In the genomic region with DNA sequence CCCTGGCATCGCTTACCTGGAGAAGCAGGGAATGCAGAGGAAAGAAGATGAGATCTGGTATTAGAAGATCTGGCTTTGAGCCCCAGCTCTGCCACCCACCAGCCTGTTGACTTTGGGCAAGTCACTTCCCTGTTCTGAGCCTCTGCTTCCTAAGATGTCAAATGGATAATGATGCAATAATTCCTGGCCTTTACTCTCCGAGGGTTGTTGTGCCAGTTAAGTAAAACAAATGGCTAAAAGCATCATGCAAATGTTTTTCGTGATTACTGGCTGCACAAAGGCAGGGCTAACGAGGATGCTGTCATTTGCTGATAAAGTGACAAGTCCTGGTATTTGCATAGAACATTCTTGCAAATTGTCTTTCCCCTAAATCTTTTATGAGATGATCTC, we compare ENCODE assay signal across 9 cellular contexts. TPM values are rescaled to one million over a fixed set of nuclear protein-coding genes. Genes with fewer than 3 reads are reported as not detected.
DNase-seq lines count a peak whose midpoint lies in the region; ATAC-seq and TF ChIP-seq lines count a peak whose summit lies in the region.
"Had no signal": no experiment of that assay in that cellular context is flagged by ENCODE, and none has a peak within 500 bp of the region (broad histone marks: within the 10 kb centered on the region; RNA-seq: fewer than 3 reads in every experiment).

No MANE protein-coding gene starts in this region.

- WGBS in smooth muscle cell (ENCODE audit: low lambda C conversion rate) = 52% methylated on average over 4 of the region's 4 CpGs

- H3K9me3 Mint-ChIP-seq in activated CD4-positive, alpha-beta T cell treated with anti-CD3 and anti-CD28 coated beads for 36 hours (ENCODE audit: low read depth) = no peaks in the 10 kb centered on the region

- peaks cover 4% of the 10 kb centered on the region for H3K36me3 Mint-ChIP-seq in activated CD4-positive, alpha-beta T cell treated with anti-CD3 and anti-CD28 coated beads for 36 hours (ENCODE audit: low read depth)

- no peak overlapping the region for H2AFZ ChIP-seq in OCI-LY3 (ENCODE audit: low read depth, low read length)
- H2AFZ ChIP-seq in smooth muscle cell (ENCODE audit: low read depth) = no peak overlapping the region

- POLR2A ChIA-PET in activated CD4-positive, alpha-beta T cell treated with anti-CD3 and anti-CD28 coated beads for 36 hours (lab: Charles Lee) = interaction anchor here (0.7 to 1.5 kb wide), 3 partner anchors 13 to 76 kb away, joined by 4 to 7 read pairs (median 4); no protein-coding TSS in a partner anchor

- CTCF ChIA-PET in activated CD4-positive, alpha-beta T cell treated with anti-CD3 and anti-CD28 coated beads for 36 hours (lab: Charles Lee) = interaction anchor here (0.7 to 6.8 kb wide), 5 partner anchors 9 to 77 kb away, joined by 3 to 83 read pairs (median 4); no protein-coding TSS in a partner anchor

- H3K9ac ChIP-seq in OCI-LY3 (ENCODE audit: low read length) (no peak overlapping the region), rectal smooth muscle tissue (ENCODE audit: low read length) (no peak overlapping the region), smooth muscle cell (ENCODE audit: low read depth) (no peak overlapping the region)

- H3K4me3 ChIP-seq in OCI-LY3 (ENCODE audit: low read length) = peak overlapping the region; percentile 85; the same call in 1 of the 2 replicates
- peak overlapping the region in 37 of 59 donors; percentile 68 to 99 (median 90) for H3K4me3 ChIP-seq in dorsolateral prefrontal cortex
- peak overlapping the region; percentile 95 for H3K4me3 ChIP-seq in rectal smooth muscle tissue (ENCODE audit: low read length)
- H3K4me3 ChIP-seq in mucosa of descending colon = no peak overlapping the region
- no peak overlapping the region for H3K4me3 ChIP-seq in smooth muscle cell

- H4K20me1 ChIP-seq in OCI-LY3 (ENCODE audit: insufficient read depth, low read length) (peaks cover 7% of the 10 kb centered on the region; the same call in 1 of the 2 replicates), smooth muscle cell (ENCODE audit: low read depth) (peaks cover 12% of the 10 kb centered on the region)

- H3K4me1 Mint-ChIP-seq in activated CD4-positive, alpha-beta T cell treated with anti-CD3 and anti-CD28 coated beads for 36 hours = peaks cover 39% of the 10 kb centered on the region

- H3K27ac ChIP-seq in OCI-LY3 (ENCODE audit: low read length) (no peak overlapping the region), dorsolateral prefrontal cortex (peak overlapping the region in 38 of 59 donors; percentile 30 to 99 (median 95)), rectal smooth muscle tissue (ENCODE audit: low read depth, low read length) (no peak overlapping the region), smooth muscle cell (ENCODE audit: low read depth) (no peak overlapping the region)

- H3K27me3 ChIP-seq in OCI-LY3 (ENCODE audit: low read depth, low read length) = no peaks in the 10 kb centered on the region
- H3K27me3 ChIP-seq in dorsolateral prefrontal cortex = no peaks in the 10 kb centered on the region
- H3K27me3 ChIP-seq in rectal smooth muscle tissue (ENCODE audit: control insufficient read depth, insufficient read depth, low read length) = no peaks in the 10 kb centered on the region
- no peaks in the 10 kb centered on the region for H3K27me3 ChIP-seq in smooth muscle cell (ENCODE audit: low read depth)

- H3K27ac Mint-ChIP-seq in activated CD4-positive, alpha-beta T cell treated with anti-CD3 and anti-CD28 coated beads for 36 hours = peak overlapping the region; percentile 76

- H3K36me3 ChIP-seq in OCI-LY3 (replicated peaks; ENCODE audit: low read depth, low read length) (peaks cover 8% of the 10 kb centered on the region), rectal smooth muscle tissue (ENCODE audit: control insufficient read depth, insufficient read depth, low read length) (no peaks in the 10 kb centered on the region), mucosa of descending colon (ENCODE audit: low read depth) (no peaks in the 10 kb centered on the region), smooth muscle cell (ENCODE audit: low read depth) (no peaks in the 10 kb centered on the region)

- H3K9me3 ChIP-seq in OCI-LY3 (ENCODE audit: insufficient read depth, low read length) = no peaks in the 10 kb centered on the region
- no peaks in the 10 kb centered on the region for H3K9me3 ChIP-seq in mucosa of descending colon
- no peaks in the 10 kb centered on the region for H3K9me3 ChIP-seq in smooth muscle cell (replicated peaks; ENCODE audit: low read depth)

- H3K4me1 ChIP-seq in OCI-LY3 (ENCODE audit: low read length) = peaks cover 22% of the 10 kb centered on the region
- peaks cover 8% of the 10 kb centered on the region for H3K4me1 ChIP-seq in rectal smooth muscle tissue (ENCODE audit: control insufficient read depth, insufficient read depth, low read length)
- H3K4me1 ChIP-seq in mucosa of descending colon (ENCODE audit: low read depth) = no peaks in the 10 kb centered on the region
- peaks cover 6% of the 10 kb centered on the region for H3K4me1 ChIP-seq in smooth muscle cell (ENCODE audit: low read depth)

- TF ChIP-seq CTCF in OCI-LY3 (IDR thresholded peaks at IDR 0.05; ENCODE audit: low read depth, low read length) (no peak), dorsolateral prefrontal cortex (IDR thresholded peaks at IDR 0.05 in 54 of 56, conservative IDR thresholded peaks at IDR 0.05 in 2 of 56; ENCODE audit: low read depth in 1 of 56, partially characterized antibody in 56 of 56) (no peak), mucosa of descending colon (IDR thresholded peaks at IDR 0.05) (no peak), smooth muscle cell (IDR thresholded peaks at IDR 0.05; ENCODE audit: borderline replicate concordance, insufficient read depth, poor library complexity, severe bottlenecking) (no peak)

- H3K79me2 ChIP-seq in OCI-LY3 (ENCODE audit: low read length) (no peaks in the 10 kb centered on the region), smooth muscle cell (ENCODE audit: low read depth) (no peaks in the 10 kb centered on the region)

- no peak for DNase-seq in activated CD4-positive, alpha-beta T cell treated with anti-CD3 and anti-CD28 coated beads for 36 hours
- DNase-seq in activated CD4-positive, alpha-beta T cell treated with anti-CD3 and anti-CD28 coated beads, Interleukin-2, amount 50 U/mL, for 48 hours = no peak
- no peak for DNase-seq in dorsolateral prefrontal cortex
- DNase-seq in hepatic stellate cell (ENCODE audit: low spot score) = no peak
- DNase-seq in mucosa of descending colon = no peak
- DNase-seq in smooth muscle cell (lab: John Stamatoyannopoulos, UW; ENCODE audit: unreplicated experiment) = no peak
- DNase-seq: NCI-H2171 treated with DMSO at 0.1 percent for 48 hours had no signal

- intact Hi-C loops in activated CD4-positive, alpha-beta T cell treated with anti-CD3 and anti-CD28 coated beads for 36 hours (cut with DNase I, micrococcal nuclease) = no loop called here
- intact Hi-C loops in dorsolateral prefrontal cortex (cut with DNase I) (loop anchor here in 1 of 2 donors (10.0 kb wide), 1 partner anchor 160 kb away; the partner anchor contains the start of gene PHLPP2), mucosa of descending colon (cut with DNase I, micrococcal nuclease) (no loop called here)

- H3K4me2 ChIP-seq in OCI-LY3 (ENCODE audit: low read length) (peak overlapping the region; percentile 88), smooth muscle cell (no peak overlapping the region)

- no peaks in the 10 kb centered on the region for H3K27me3 Mint-ChIP-seq in activated CD4-positive, alpha-beta T cell treated with anti-CD3 and anti-CD28 coated beads for 36 hours

- peaks cover 9% of the 10 kb centered on the region for H3F3A ChIP-seq in smooth muscle cell (ENCODE audit: low read depth)

- H3K4me3 Mint-ChIP-seq in activated CD4-positive, alpha-beta T cell treated with anti-CD3 and anti-CD28 coated beads for 36 hours = peak overlapping the region; percentile 84

- no peak for ATAC-seq in activated CD4-positive, alpha-beta T cell treated with anti-CD3 and anti-CD28 coated beads for 36 hours
- ATAC-seq in mucosa of descending colon = no peak

RNA-seq across cellular contexts. Expression of gene ZNF821, which starts 1.3 kb away (rescaled TPM):
- total RNA-seq in activated CD4-positive, alpha-beta T cell treated with anti-CD3 and anti-CD28 coated beads for 36 hours = 1 to 10 TPM; 6.0 to 7.7 TPM
- total RNA-seq in dorsolateral prefrontal cortex (10 to 100 TPM in 119 of 120 experiments, 1 to 10 TPM in 1; 8.8 to 35.9 (median 22.5) TPM), mucosa of descending colon (10 to 100 TPM; 10.2 to 13.7 (median 12.7) TPM), smooth muscle cell (12.0 and 25.4 TPM in 2 replicates)
- polyA plus RNA-seq in smooth muscle cell = 17.5 and 17.8 TPM in 2 replicates

RNA-seq across cellular contexts. Expression of gene IST1, which starts 10.1 kb away (rescaled TPM):
- 100 to 1,000 TPM; 170 to 179 TPM for total RNA-seq in activated CD4-positive, alpha-beta T cell treated with anti-CD3 and anti-CD28 coated beads for 36 hours
- total RNA-seq in dorsolateral prefrontal cortex = 100 to 1,000 TPM in 118 of 120 experiments, 10 to 100 TPM in 2; 70.6 to 245 (median 162) TPM
- total RNA-seq in mucosa of descending colon = 100 to 1,000 TPM; 223 to 278 (median 228) TPM
- 220 and 247 TPM in 2 replicates for total RNA-seq in smooth muscle cell
- 125 and 148 TPM in 2 replicates for polyA plus RNA-seq in smooth muscle cell

RNA-seq across cellular contexts. Expression of gene ATXN1L, which starts 39.5 kb away (rescaled TPM):
- total RNA-seq in activated CD4-positive, alpha-beta T cell treated with anti-CD3 and anti-CD28 coated beads for 36 hours = 10 to 100 TPM; 15.4 to 16.9 TPM
- total RNA-seq in dorsolateral prefrontal cortex (10 to 100 TPM; 20.3 to 34.3 (median 26.3) TPM), mucosa of descending colon (10 to 100 TPM; 21.6 to 38.7 (median 24.0) TPM), smooth muscle cell (14.8 and 17.6 TPM in 2 replicates)
- 6.7 and 7.4 TPM in 2 replicates for polyA plus RNA-seq in smooth muscle cell

Comparison
In these comparisons a context has a peak if more than half of its experiments do, and no peak if none do; other contexts are left out.
1. H3K27ac ChIP-seq: peak in dorsolateral prefrontal cortex (38 of 59); none in OCI-LY3 (single experiment), rectal smooth muscle tissue (single experiment) and smooth muscle cell (single experiment).
2. H3K4me3 ChIP-seq: peak in OCI-LY3 (single experiment), dorsolateral prefrontal cortex (37 of 59) and rectal smooth muscle tissue (single experiment); none in mucosa of descending colon (single experiment) and smooth muscle cell (single experiment).